ENCODE assay signal across 20 cellular contexts in the genomic region with DNA sequence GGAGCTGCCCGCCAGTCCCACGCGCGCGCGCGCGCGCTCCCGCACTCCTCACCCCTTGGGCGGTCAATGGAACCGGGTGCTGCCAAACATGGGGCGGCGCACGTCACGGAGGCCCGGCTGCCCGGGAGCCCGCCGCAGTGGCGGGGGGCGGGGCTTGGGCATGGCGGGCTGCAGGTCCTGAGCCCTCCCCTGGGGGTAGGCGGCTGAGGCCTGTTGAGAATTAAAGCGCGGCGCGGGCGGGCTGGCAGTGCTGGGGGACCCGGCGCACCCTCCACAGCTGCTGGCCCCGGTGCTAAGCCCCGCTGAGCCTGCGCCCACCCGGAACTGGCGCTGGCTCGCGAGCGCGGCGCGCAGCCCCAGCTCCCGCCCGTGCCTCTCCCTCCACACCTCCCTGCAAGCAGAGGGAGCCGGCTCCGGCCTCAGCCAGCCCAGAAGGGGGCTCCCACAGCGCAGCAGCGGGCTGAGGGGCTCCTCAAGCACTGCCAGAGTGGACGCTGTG.
A peak's percentile ranks its signal among the peaks of the same experiment; 100 is the strongest.
DNase-seq lines count a peak whose midpoint lies in the region; ATAC-seq and TF ChIP-seq lines count a peak whose summit lies in the region.
"Had no signal": no experiment of that assay in that cellular context is flagged by ENCODE, and none has a peak within 500 bp of the region (broad histone marks: within the 10 kb centered on the region; RNA-seq: fewer than 3 reads in every experiment).

No MANE protein-coding gene starts in this region.

- TF ChIP-seq POLR2A in suprapubic skin (IDR thresholded peaks at IDR 0.05), result no peak

- no peaks in the 10 kb centered on the region for H3K36me3 ChIP-seq in suprapubic skin
- H3K36me3 ChIP-seq: ascending aorta had no signal

- TF ChIP-seq CTCF in suprapubic skin (IDR thresholded peaks at IDR 0.05), result no peak

- H3K27me3 ChIP-seq in suprapubic skin, result no peaks in the 10 kb centered on the region
- H3K27me3 ChIP-seq: ascending aorta, hepatocyte had no signal

- WGBS in suprapubic skin, result 93% methylated on average over 40 of the region's 49 CpGs

- H3K27ac ChIP-seq in suprapubic skin, result no peak overlapping the region
- H3K27ac ChIP-seq: 22Rv1, ascending aorta, hepatocyte had no signal

- peak overlapping the region; percentile 37 for H3K4me3 ChIP-seq in suprapubic skin
- H3K4me3 ChIP-seq: hepatocyte, mucosa of descending colon had no signal

- H3K9me3 ChIP-seq in suprapubic skin, result no peaks in the 10 kb centered on the region
- H3K9me3 ChIP-seq: ascending aorta, mucosa of descending colon had no signal

- no peak for TF ChIP-seq EP300 in suprapubic skin (IDR thresholded peaks at IDR 0.05)

- ATAC-seq in HG02840 (IDR thresholded peaks at IDR 0.05; ENCODE audit: low FRiP score, unreplicated experiment), result peak; percentile 47
- no peak for ATAC-seq in HG03442 (IDR thresholded peaks at IDR 0.05; ENCODE audit: unreplicated experiment)
- ATAC-seq in GM21717 (IDR thresholded peaks at IDR 0.05; ENCODE audit: unreplicated experiment), result no peak
- ATAC-seq: activated CD4-positive, CD25-positive, alpha-beta regulatory T cell treated with anti-CD3 and anti-CD28 coated beads, Interleukin-2, amount 50 U/mL, for 24 hours; activated T-cell treated with anti-CD3 and anti-CD28 coated beads, Interleukin-2, amount 50 U/mL, for 4 hours; mucosa of descending colon had no signal

- peak; percentile 81 for DNase-seq in NCI-H748 (lab: John Stamatoyannopoulos, UW; ENCODE audit: unreplicated experiment)
- no peak for DNase-seq in NCI-H748 treated with DMSO at 0.1 percent for 48 hours (lab: John Stamatoyannopoulos, UW)
- peak; percentile 13 for DNase-seq in glomerular visceral epithelial cell (ENCODE audit: extremely low spot score)
- no peak for DNase-seq in suprapubic skin (ENCODE audit: low spot score in 2 of 2)
- DNase-seq in NCI-H1105 treated with DMSO at 0.1 percent for 48 hours (lab: John Stamatoyannopoulos, UW), result no peak
- DNase-seq: activated CD8-positive, alpha-beta memory T cell treated with anti-CD3 and anti-CD28 coated beads for 24 hours; activated T-cell treated with anti-CD3 and anti-CD28 coated beads, Interleukin-2, amount 50 U/mL, for 4 hours; CD4-positive, alpha-beta T cell; NCI-H1417; NCI-H526; RPMI8226; T-helper 9 cell had no signal

- peaks cover 3% of the 10 kb centered on the region for H3K4me1 ChIP-seq in suprapubic skin
- H3K4me1 ChIP-seq: ascending aorta had no signal

Comparison
In these comparisons a context has a peak if more than half of its experiments do, and no peak if none do; other contexts are left out.
1. DNase-seq: peak in NCI-H748 (single experiment) and glomerular visceral epithelial cell (single experiment); none in NCI-H748 treated with DMSO at 0.1 percent for 48 hours (single experiment), suprapubic skin (0 of 2) and NCI-H1105 treated with DMSO at 0.1 percent for 48 hours (single experiment).